ENCODE assay signal across 17 cellular contexts in the genomic region with DNA sequence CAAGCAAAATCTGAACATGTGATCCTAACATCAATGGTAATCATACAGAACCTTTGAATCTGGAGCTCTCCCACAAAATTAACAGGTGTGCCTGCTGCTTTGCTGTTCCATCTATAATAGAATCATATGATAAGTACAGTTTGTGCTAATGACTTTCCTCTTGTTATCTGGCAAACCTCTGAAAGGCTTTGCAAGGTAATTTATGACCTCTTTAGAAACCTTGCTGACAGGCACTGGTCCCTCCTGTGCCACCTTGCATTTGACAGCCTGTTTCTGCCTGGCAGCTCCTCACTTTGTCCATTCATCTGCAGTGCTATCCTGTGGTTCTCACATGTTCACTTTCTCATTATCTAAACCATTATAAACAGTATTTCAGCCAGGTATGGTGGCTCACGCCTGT.
DNase-seq lines count a peak whose midpoint lies in the region; ATAC-seq lines count a peak whose summit lies in the region.
"Had no signal": no experiment of that assay in that cellular context is flagged by ENCODE, and none has a peak within 500 bp of the region (broad histone marks: within the 10 kb centered on the region; RNA-seq: fewer than 3 reads in every experiment).

No MANE protein-coding gene starts in this region.

- DNase-seq in COR-L47 (lab: John Stamatoyannopoulos, UW) (peak; percentile 89), NCI-H1105 (lab: John Stamatoyannopoulos, UW) (peak; percentile 81), NCI-H2081 (lab: John Stamatoyannopoulos, UW) (peak; percentile 94 to 99), NCI-H69 (lab: John Stamatoyannopoulos, UW) (peak; percentile 98)
- DNase-seq: ACHN; AML-193; GM23248; HCEC 1CT; NCI-H446 treated with DMSO at 0.1 percent for 48 hours; NK-92 treated with Interleukin-12 subunit alpha and Interleukin-12 subunit beta, amount 100 ng/mL, for 24 hours; OCI-M1; SHP77 treated with DMSO at 0.1 percent for 48 hours; T-helper 2 cell had no signal

- ATAC-seq in HG02610 (IDR thresholded peaks at IDR 0.05; ENCODE audit: unreplicated experiment), result no peak
- no peak for ATAC-seq in GM21737 (IDR thresholded peaks at IDR 0.05; ENCODE audit: unreplicated experiment)
- no peak for ATAC-seq in GM18868 (IDR thresholded peaks at IDR 0.05; ENCODE audit: unreplicated experiment)
- ATAC-seq in GM19395 (IDR thresholded peaks at IDR 0.05; ENCODE audit: unreplicated experiment), result no peak
